Comparison of ENCODE assay signal across 26 cellular contexts in the genomic region with DNA sequence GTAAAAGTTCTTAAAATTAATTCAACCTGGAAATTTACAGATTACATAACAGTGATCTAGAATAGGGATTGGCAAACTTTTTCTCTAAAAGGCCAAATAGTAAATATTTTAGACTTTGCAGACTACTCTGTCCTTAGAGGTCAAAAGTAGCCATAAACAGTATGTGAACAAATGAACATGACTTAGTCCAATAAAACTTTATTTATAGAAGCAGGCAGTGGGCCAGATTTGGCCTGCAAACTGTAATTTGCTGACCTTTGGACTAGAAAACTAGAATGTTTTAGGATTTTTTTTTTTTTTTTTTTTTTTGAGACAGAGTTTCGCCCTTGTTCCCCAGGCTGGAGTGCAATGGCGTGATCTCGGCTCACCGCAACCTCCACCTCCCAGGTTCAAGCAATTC.
"Had no signal": no experiment of that assay in that cellular context is flagged by ENCODE, and none has a peak within 500 bp of the region (broad histone marks: within the 10 kb centered on the region; RNA-seq: fewer than 3 reads in every experiment).

No MANE protein-coding gene starts in this region.

- H3K27ac ChIP-seq: SJCRH30, SK-N-MC, WERI-Rb-1 had no signal

- H3K9me3 ChIP-seq: SJCRH30 had no signal

- FAIRE-seq: bronchial epithelial cell had no signal

- ATAC-seq: activated CD8-positive, alpha-beta memory T cell treated with anti-CD3 and anti-CD28 coated beads, Interleukin-2, amount 10 ng/mL, durations not matched to agents 7 days and 5 days; activated naive CD8-positive, alpha-beta T cell treated with anti-CD3 and anti-CD28 coated beads, Interleukin-2, amount 50 U/mL, for 24 hours; Panc1 had no signal

- DNase-seq: activated CD4-positive, alpha-beta memory T cell treated with anti-CD3 and anti-CD28 coated beads, Interleukin-2, amount 10 ng/mL, durations not matched to agents 7 days and 5 days; activated CD4-positive, alpha-beta T cell treated with anti-CD3 and anti-CD28 coated beads for 1 hour; activated CD4-positive, alpha-beta T cell treated with anti-CD3 and anti-CD28 coated beads for 48 hours; activated CD4-positive, CD25-positive, alpha-beta regulatory T cell; activated CD8-positive, alpha-beta memory T cell treated with anti-CD3 and anti-CD28 coated beads for 24 hours; activated CD8-positive, alpha-beta memory T cell treated with anti-CD3 and anti-CD28 coated beads, Interleukin-2, amount 10 ng/mL, durations not matched to agents 7 days and 5 days; activated CD8-positive, alpha-beta memory T cell treated with anti-CD3 and anti-CD28 coated beads, Interleukin-2, amount 50 U/mL, for 48 hours; activated effector memory CD4-positive, alpha-beta T cell treated with Interleukin-2 at 50 U/mL for 16 hours; activated naive CD4-positive, alpha-beta T cell treated with anti-CD3 and anti-CD28 coated beads, Interleukin-2, amount 10 ng/mL, durations not matched to agents 7 days and 5 days; activated naive CD8-positive, alpha-beta T cell treated with anti-CD3 and anti-CD28 coated beads, Interleukin-2, amount 50 U/mL, for 24 hours; activated T-cell treated with anti-CD3 and anti-CD28 coated beads, Interleukin-2, amount 50 U/mL, for 48 hours; anterior cingulate cortex; caudate nucleus; cerebellar nuclear complex; NCI-H1105; NCI-H1417 treated with DMSO at 0.1 percent for 48 hours; NCI-H1930; NCI-H345; NCI-H524 treated with DMSO at 0.1 percent for 48 hours; SHP77; SJCRH30; T1000; WERI-Rb-1 had no signal

- H3K27me3 ChIP-seq: SJCRH30 had no signal

- H3K36me3 ChIP-seq: SJCRH30, WERI-Rb-1 had no signal

- H3K4me1 ChIP-seq: SJCRH30 had no signal

- H3K4me3 ChIP-seq: SJCRH30, SK-N-MC had no signal
